8 cellular contexts compared by ENCODE assay signal in genomic region chrX:132612990-132613564, GRCh38.
DNase-seq lines count a peak whose midpoint lies in the region; ATAC-seq, FAIRE-seq and TF ChIP-seq lines count a peak whose summit lies in the region.

No MANE protein-coding gene starts in this region.

- H3K4me3 ChIP-seq in astrocyte of the cerebellum (ENCODE audit: low read depth, low read length) = no peak overlapping the region

- peak; percentile 71 for FAIRE-seq in islet of Langerhans (lab: Jason Lieb, UNC)

- in situ Hi-C loops in KBM-7 (cut with MboI; ENCODE audit: low pct_unique_long_range_greater_than_20kb, low sequenced_read_pairs) (loop anchor here (10.0 to 25.0 kb wide), 3 partner anchors 326 to 778 kb away; no protein-coding TSS in a partner anchor), astrocyte of the cerebellum (cut with HindIII; ENCODE audit: low sequenced_read_pairs) (loop anchor here (25.0 kb wide), 1 partner anchor 376 kb away; no protein-coding TSS in a partner anchor)

- peak; percentile 65 for TF ChIP-seq CTCF in astrocyte of the cerebellum (IDR thresholded peaks at IDR 0.05; ENCODE audit: low read depth, low read length, missing control alignments)

- no peak for ATAC-seq in HG03108 (IDR thresholded peaks at IDR 0.05; ENCODE audit: unreplicated experiment)

- DNase-seq in NOMO-1 treated with DMSO at 0.1 percent for 48 hours (lab: John Stamatoyannopoulos, UW; ENCODE audit: unreplicated experiment) = peak; percentile 38
- DNase-seq in NOMO-1 treated with dmso at 0.1 percent for 144 hours (lab: John Stamatoyannopoulos, UW; ENCODE audit: unreplicated experiment) = no peak
- DNase-seq in KBM-7 = peak; percentile 67
- peak; percentile 26 for DNase-seq in SKM-1 treated with dmso at 0.1 percent for 144 hours (lab: John Stamatoyannopoulos, UW; ENCODE audit: unreplicated experiment)
- peak; percentile 3 for DNase-seq in astrocyte of the cerebellum (ENCODE audit: low read depth)
- DNase-seq in stimulated activated CD4-positive, alpha-beta T cell treated with anti-CD3 and anti-CD28 coated beads, Interleukin-4, amount 100 ng/mL, for 48 hours (ENCODE audit: low read depth in 2 of 2) = peak; percentile 9 to 16
